Comparison of ENCODE assay signal across 8 cellular contexts in genomic region chr5:38420691-38421395, GRCh38.
DNase-seq lines count a peak whose midpoint lies in the region; ATAC-seq, FAIRE-seq and TF ChIP-seq lines count a peak whose summit lies in the region.

No MANE protein-coding gene starts in this region.

- H3K9me3 Mint-ChIP-seq in activated CD8-positive, alpha-beta T cell treated with anti-CD3 and anti-CD28 coated beads, Interleukin-2, amount 10 ng/mL, durations not matched to agents 7 days and 5 days (ENCODE audit: insufficient read depth): no peaks in the 10 kb centered on the region
- H3K9me3 Mint-ChIP-seq in glutamatergic neuron (ENCODE audit: unreplicated experiment): peaks cover 1% of the 10 kb centered on the region

- no peak for TF ChIP-seq POLR2A in GM12892 (IDR thresholded peaks at IDR 0.05; ENCODE audit: low read depth, low read length)

- FAIRE-seq in D721Med (lab: Jason Lieb, UNC) (no peak), GM12892 (lab: Jason Lieb, UNC) (no peak)

- H3K4me3 Mint-ChIP-seq in activated CD8-positive, alpha-beta T cell treated with anti-CD3 and anti-CD28 coated beads, Interleukin-2, amount 10 ng/mL, durations not matched to agents 7 days and 5 days: no peak overlapping the region
- no peak overlapping the region for H3K4me3 Mint-ChIP-seq in glutamatergic neuron (ENCODE audit: unreplicated experiment)

- H3K27me3 Mint-ChIP-seq in activated CD8-positive, alpha-beta T cell treated with anti-CD3 and anti-CD28 coated beads, Interleukin-2, amount 10 ng/mL, durations not matched to agents 7 days and 5 days (ENCODE audit: low read depth): peaks cover 26% of the 10 kb centered on the region
- peaks cover 6% of the 10 kb centered on the region for H3K27me3 Mint-ChIP-seq in glutamatergic neuron (ENCODE audit: unreplicated experiment)

- ATAC-seq in activated CD8-positive, alpha-beta T cell treated with anti-CD3 and anti-CD28 coated beads, Interleukin-2, amount 10 ng/mL, durations not matched to agents 7 days and 5 days: no peak

- DNase-seq in D721Med (ENCODE audit: insufficient read length, low spot score): peak; percentile 31
- peak; percentile 70 for DNase-seq in HCEC 1CT
- DNase-seq in NCI-H2196 treated with DMSO at 0.1 percent for 48 hours (lab: John Stamatoyannopoulos, UW; ENCODE audit: unreplicated experiment): peak; percentile 53
- DNase-seq in activated CD8-positive, alpha-beta T cell treated with anti-CD3 and anti-CD28 coated beads, Interleukin-2, amount 10 ng/mL, durations not matched to agents 7 days and 5 days: peak; percentile 47
- DNase-seq in glutamatergic neuron: peak; percentile 77
- peak; percentile 50 for DNase-seq in pulmonary artery endothelial cell (ENCODE audit: low read depth, low spot score)
- DNase-seq in NK-92 treated with Interleukin-12 subunit alpha and Interleukin-12 subunit beta, amount 100 ng/mL, for 24 hours (lab: John Stamatoyannopoulos, UW): no peak
- no peak for DNase-seq in GM12892 (ENCODE audit: insufficient read length)

- CTCF ChIA-PET in activated CD8-positive, alpha-beta T cell treated with anti-CD3 and anti-CD28 coated beads, Interleukin-2, amount 10 ng/mL, durations not matched to agents 7 days and 5 days (lab: Charles Lee): interaction anchor here (0.8 to 5.5 kb wide), 22 partner anchors 10 to 501 kb away, joined by 3 to 36 read pairs (median 4); no protein-coding TSS in a partner anchor

- no peaks in the 10 kb centered on the region for H3K4me1 Mint-ChIP-seq in activated CD8-positive, alpha-beta T cell treated with anti-CD3 and anti-CD28 coated beads, Interleukin-2, amount 10 ng/mL, durations not matched to agents 7 days and 5 days (ENCODE audit: low read depth)
- peaks cover 41% of the 10 kb centered on the region for H3K4me1 Mint-ChIP-seq in glutamatergic neuron (ENCODE audit: low read depth, unreplicated experiment)

- H3K27ac Mint-ChIP-seq in activated CD8-positive, alpha-beta T cell treated with anti-CD3 and anti-CD28 coated beads, Interleukin-2, amount 10 ng/mL, durations not matched to agents 7 days and 5 days: no peak overlapping the region
- no peak overlapping the region for H3K27ac Mint-ChIP-seq in glutamatergic neuron (ENCODE audit: unreplicated experiment)

- TF ChIP-seq CTCF in D721Med (IDR thresholded peaks at IDR 0.05; ENCODE audit: insufficient read depth, missing control alignments) (peak; percentile 69), glutamatergic neuron (IDR thresholded peaks at IDR 0.05; ENCODE audit: partially characterized antibody, unreplicated experiment) (peak; percentile 67)

- POLR2A ChIA-PET in activated CD8-positive, alpha-beta T cell treated with anti-CD3 and anti-CD28 coated beads, Interleukin-2, amount 10 ng/mL, durations not matched to agents 7 days and 5 days (lab: Charles Lee): no interaction called here

- no peaks in the 10 kb centered on the region for H3K36me3 Mint-ChIP-seq in activated CD8-positive, alpha-beta T cell treated with anti-CD3 and anti-CD28 coated beads, Interleukin-2, amount 10 ng/mL, durations not matched to agents 7 days and 5 days (ENCODE audit: low read depth)
- H3K36me3 Mint-ChIP-seq in glutamatergic neuron (ENCODE audit: unreplicated experiment): no peaks in the 10 kb centered on the region

Comparison
In these comparisons a context has a peak if more than half of its experiments do, and no peak if none do; other contexts are left out.
1. DNase-seq: peak in D721Med (single experiment), HCEC 1CT (single experiment), NCI-H2196 treated with DMSO at 0.1 percent for 48 hours (single experiment), activated CD8-positive, alpha-beta T cell treated with anti-CD3 and anti-CD28 coated beads, Interleukin-2, amount 10 ng/mL, durations not matched to agents 7 days and 5 days (single experiment), glutamatergic neuron (single experiment) and pulmonary artery endothelial cell (single experiment); none in NK-92 treated with Interleukin-12 subunit alpha and Interleukin-12 subunit beta, amount 100 ng/mL, for 24 hours (single experiment) and GM12892 (single experiment).